26 cellular contexts compared by ENCODE assay signal in genomic region chr5:163735069-163735468, GRCh38.
"Had no signal": no experiment of that assay in that cellular context is flagged by ENCODE, and none has a peak within 500 bp of the region (broad histone marks: within the 10 kb centered on the region; RNA-seq: fewer than 3 reads in every experiment).

No MANE protein-coding gene starts in this region.

- H3K36me3 ChIP-seq: gastroesophageal sphincter, heart left ventricle, prostate gland, right atrium auricular region, sigmoid colon, stomach, thyroid gland, vagina had no signal

- H3K4me2 ChIP-seq: hepatocyte had no signal

- FAIRE-seq: kidney had no signal

- H3K27ac Mint-ChIP-seq: dendritic cell treated with granulocyte-macrophage colony-stimulating factor and Interleukin-4, amounts not matched to agents 40 ng/mL and 50 ng/mL, for 4 days; endodermal cell; memory B cell; natural killer cell treated with Interleukin-12 subunit alpha and Interleukin-12 subunit beta and Interleukin-15 and Interleukin-18, amount 100 ng/mL, for 72 hours; stimulated activated effector memory CD8-positive, alpha-beta T cell treated with anti-CD3 and anti-CD28 coated beads, Interleukin-12 subunit alpha, Interleukin-12 subunit beta, amount 100 ng/mL, for 72 hours had no signal

- DNase-seq: effector CD8-positive, alpha-beta T cell; endodermal cell; foreskin keratinocyte; heart left ventricle; kidney; sigmoid colon; stimulated activated CD4-positive, alpha-beta T cell treated with anti-CD3 and anti-CD28 coated beads, Interleukin-2, amount 100 ng/mL, for 24 hours; stimulated activated CD4-positive, alpha-beta T cell treated with anti-CD3 and anti-CD28 coated beads, Interleukin-4, amount 100 ng/mL, for 24 hours; stimulated activated naive CD4-positive, alpha-beta T cell treated with Interleukin-2 at 50 U/mL for 16 hours; stomach; thyroid gland; trophoblast cell had no signal

- H3K27ac ChIP-seq: epithelial cell of prostate, foreskin keratinocyte, gastroesophageal sphincter, heart left ventricle, hepatocyte, prostate gland, right atrium auricular region, sigmoid colon, stomach, thyroid gland, vagina had no signal

- H3K4me3 ChIP-seq: gastroesophageal sphincter, heart left ventricle, hepatocyte, lung, prostate gland, right atrium auricular region, sigmoid colon, stomach, thyroid gland, vagina had no signal

- H3K36me3 Mint-ChIP-seq: natural killer cell treated with Interleukin-12 subunit alpha and Interleukin-12 subunit beta and Interleukin-15 and Interleukin-18, amount 100 ng/mL, for 72 hours; stimulated activated effector memory CD8-positive, alpha-beta T cell treated with anti-CD3 and anti-CD28 coated beads, Interleukin-12 subunit alpha, Interleukin-12 subunit beta, amount 100 ng/mL, for 72 hours had no signal

- H3K9me3 ChIP-seq: gastroesophageal sphincter, prostate gland, right atrium auricular region, sigmoid colon, stomach, thyroid gland, vagina had no signal

- H3K27me3 ChIP-seq: foreskin keratinocyte, gastroesophageal sphincter, heart left ventricle, hepatocyte, right atrium auricular region, sigmoid colon, stomach, thyroid gland, vagina had no signal

- H2AFZ ChIP-seq: hepatocyte had no signal

- H3K79me2 ChIP-seq: hepatocyte had no signal

- H3K4me3 Mint-ChIP-seq: dendritic cell treated with granulocyte-macrophage colony-stimulating factor and Interleukin-4, amounts not matched to agents 40 ng/mL and 50 ng/mL, for 4 days; endodermal cell; memory B cell; natural killer cell treated with Interleukin-12 subunit alpha and Interleukin-12 subunit beta and Interleukin-15 and Interleukin-18, amount 100 ng/mL, for 72 hours; neural crest cell; stimulated activated effector memory CD8-positive, alpha-beta T cell treated with anti-CD3 and anti-CD28 coated beads, Interleukin-12 subunit alpha, Interleukin-12 subunit beta, amount 100 ng/mL, for 72 hours had no signal

- ATAC-seq: esophagus mucosa; foreskin keratinocyte; gastroesophageal sphincter; heart left ventricle; left lobe of liver; natural killer cell treated with Interleukin-12 subunit alpha and Interleukin-12 subunit beta and Interleukin-15 and Interleukin-18, amount 100 ng/mL, for 72 hours; stimulated activated effector memory CD8-positive, alpha-beta T cell treated with anti-CD3 and anti-CD28 coated beads, Interleukin-12 subunit alpha, Interleukin-12 subunit beta, amount 100 ng/mL, for 72 hours had no signal

- H3K4me1 ChIP-seq: foreskin keratinocyte, gastroesophageal sphincter, heart left ventricle, prostate gland, right atrium auricular region, sigmoid colon, stomach, thyroid gland, vagina had no signal

- H3K4me1 Mint-ChIP-seq: neural crest cell; stimulated activated effector memory CD8-positive, alpha-beta T cell treated with anti-CD3 and anti-CD28 coated beads, Interleukin-12 subunit alpha, Interleukin-12 subunit beta, amount 100 ng/mL, for 72 hours had no signal

- H3K27me3 Mint-ChIP-seq: dendritic cell treated with granulocyte-macrophage colony-stimulating factor and Interleukin-4, amounts not matched to agents 40 ng/mL and 50 ng/mL, for 4 days; memory B cell had no signal

- H3K9me3 Mint-ChIP-seq: endodermal cell, memory B cell, neural crest cell had no signal
